In genomic region chr12:58502236-58502635, GRCh38 we compare ENCODE assay signal across 12 cellular contexts.
DNase-seq lines count a peak whose midpoint lies in the region; ATAC-seq and TF ChIP-seq lines count a peak whose summit lies in the region.
"Had no signal": no experiment of that assay in that cellular context is flagged by ENCODE, and none has a peak within 500 bp of the region (broad histone marks: within the 10 kb centered on the region; RNA-seq: fewer than 3 reads in every experiment).

No MANE protein-coding gene starts in this region.

- DNase-seq in DMS 273 treated with DMSO at 0.1 percent for 48 hours (lab: John Stamatoyannopoulos, UW) (peak; percentile 50), NCI-H1694 treated with DMSO at 0.1 percent for 48 hours (lab: John Stamatoyannopoulos, UW) (peak; percentile 84), RPMI7951 (ENCODE audit: low read depth) (peak; percentile 76), islet precursor cell (peak; percentile 68), lower leg skin (ENCODE audit: low spot score in 2 of 2) (no peak), MCF 10A (ENCODE audit: unreplicated experiment) (no peak), cerebellar nuclear complex (lab: John Stamatoyannopoulos, UW) (no peak)
- DNase-seq: BE2C; central memory CD4-positive, alpha-beta T cell; stimulated activated CD4-positive, alpha-beta T cell treated with anti-CD3 and anti-CD28 coated beads, Interleukin-2, amount 100 ng/mL, for 48 hours; T-cell had no signal

- H3K9me3 Mint-ChIP-seq in MCF 10A (ENCODE audit: unreplicated experiment), result no peaks in the 10 kb centered on the region
- H3K9me3 Mint-ChIP-seq: T-cell had no signal

- BruUV-seq in MCF 10A (replicated peaks; lab: Mats Ljungman, UMichigan), result no TSS peak

- ATAC-seq in GM19455 (IDR thresholded peaks at IDR 0.05; ENCODE audit: unreplicated experiment), result no peak
- ATAC-seq: T-cell had no signal

- TF ChIP-seq POLR2A in lower leg skin (IDR thresholded peaks at IDR 0.05), result no peak

- H3K27ac Mint-ChIP-seq in MCF 10A (ENCODE audit: low read depth, unreplicated experiment), result no peak overlapping the region
- H3K27ac Mint-ChIP-seq: T-cell had no signal

- POLR2A ChIA-PET in MCF 10A (lab: Yijun Ruan, JAX), result interaction anchor here (0.6 kb wide), 1 partner anchor 9 kb away, joined by 3 read pairs; no protein-coding TSS in a partner anchor

- no peak overlapping the region for H3K4me3 Mint-ChIP-seq in MCF 10A (ENCODE audit: unreplicated experiment)
- H3K4me3 Mint-ChIP-seq: T-cell had no signal

- no peaks in the 10 kb centered on the region for H3K4me1 Mint-ChIP-seq in MCF 10A (ENCODE audit: insufficient read depth, unreplicated experiment)
- H3K4me1 Mint-ChIP-seq: T-cell had no signal

- WGBS in lower leg skin, 2 donors, result 18 to 26% methylated on average over 1 of the region's 1 CpG

- intact Hi-C loops in lower leg skin (cut with DNase I; ENCODE audit: low total_unique reads), result no loop called here
- intact Hi-C loops in MCF 10A (cut with micrococcal nuclease), result no loop called here

- no peaks in the 10 kb centered on the region for H3K27me3 Mint-ChIP-seq in MCF 10A (ENCODE audit: insufficient read depth, unreplicated experiment)

- CTCF ChIA-PET in MCF 10A (lab: Yijun Ruan, JAX), result no interaction called here

- TF ChIP-seq CTCF in lower leg skin (IDR thresholded peaks at IDR 0.05) (no peak), MCF 10A (IDR thresholded peaks at IDR 0.05; ENCODE audit: unreplicated experiment) (no peak)

- H3K4me3 ChIP-seq in lower leg skin (ENCODE audit: low read depth, poor library complexity, severe bottlenecking), result no peak overlapping the region

- H3K36me3 Mint-ChIP-seq in MCF 10A (ENCODE audit: insufficient read depth, unreplicated experiment), result no peaks in the 10 kb centered on the region
- H3K36me3 Mint-ChIP-seq: T-cell had no signal

Comparison
In these comparisons a context has a peak if more than half of its experiments do, and no peak if none do; other contexts are left out.
1. DNase-seq: peak in DMS 273 treated with DMSO at 0.1 percent for 48 hours (single experiment), NCI-H1694 treated with DMSO at 0.1 percent for 48 hours (single experiment), RPMI7951 (single experiment) and islet precursor cell (single experiment); none in lower leg skin (0 of 2), MCF 10A (single experiment) and cerebellar nuclear complex (0 of 2).